ENCODE assay signal across 2 cellular contexts in the genomic region with DNA sequence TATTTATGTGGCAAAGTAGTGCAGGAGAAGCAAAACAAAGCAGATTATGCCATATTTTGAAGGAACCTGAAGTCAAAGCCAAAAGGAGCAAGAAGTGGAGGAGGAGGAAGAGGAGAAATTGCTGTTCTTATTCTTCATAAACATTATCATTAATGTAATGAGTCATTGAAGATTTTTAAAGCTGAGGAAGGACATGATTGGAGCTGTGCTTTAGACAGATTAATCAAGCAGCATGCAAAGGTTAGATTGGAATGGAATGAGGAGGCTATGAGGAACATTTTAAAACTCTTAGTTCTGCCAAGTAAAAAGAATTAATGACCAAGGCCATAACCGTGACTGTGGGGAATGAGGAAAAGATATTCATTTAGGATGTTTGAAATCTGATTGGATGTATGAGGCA.
A peak's percentile ranks its signal among the peaks of the same experiment; 100 is the strongest.
TF ChIP-seq lines count a peak whose summit lies in the region.

No MANE protein-coding gene starts in this region.

TF ChIP-seq in IMR-90, 13 proteins besides CTCF, POLR2A, EP300 and RAD21:
- TF ChIP-seq, protein P1, sequence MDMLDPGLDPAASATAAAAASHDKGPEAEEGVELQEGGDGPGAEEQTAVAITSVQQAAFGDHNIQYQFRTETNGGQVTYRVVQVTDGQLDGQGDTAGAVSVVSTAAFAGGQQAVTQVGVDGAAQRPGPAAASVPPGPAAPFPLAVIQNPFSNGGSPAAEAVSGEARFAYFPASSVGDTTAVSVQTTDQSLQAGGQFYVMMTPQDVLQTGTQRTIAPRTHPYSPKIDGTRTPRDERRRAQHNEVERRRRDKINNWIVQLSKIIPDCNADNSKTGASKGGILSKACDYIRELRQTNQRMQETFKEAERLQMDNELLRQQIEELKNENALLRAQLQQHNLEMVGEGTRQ (IDR thresholded peaks at IDR 0.05; ENCODE audit: low read depth, low read length): no peak
- TF ChIP-seq FOS (IDR thresholded peaks at IDR 0.05; ENCODE audit: low read depth, low read length): 0 out of 2 replicates have a peak, but pooled peaks have one; percentile 15

TF ChIP-seq in endothelial cell of umbilical vein, 7 proteins besides CTCF, POLR2A, EP300 and RAD21:
- TF ChIP-seq FOS (IDR thresholded peaks at IDR 0.05; ENCODE audit: borderline replicate concordance, insufficient read depth, low read length) (peak; percentile 53), JUN (IDR thresholded peaks at IDR 0.05; ENCODE audit: borderline replicate concordance, insufficient read depth, insufficient read length, low read depth) (no peak), GATA2 (IDR thresholded peaks at IDR 0.05; ENCODE audit: insufficient read depth, insufficient read length, low read depth, low read length) (peak; percentile 45)
TF ChIP-seq in endothelial cell of umbilical vein: peak in this region for 2.
